15 cellular contexts compared by ENCODE assay signal in the genomic region with DNA sequence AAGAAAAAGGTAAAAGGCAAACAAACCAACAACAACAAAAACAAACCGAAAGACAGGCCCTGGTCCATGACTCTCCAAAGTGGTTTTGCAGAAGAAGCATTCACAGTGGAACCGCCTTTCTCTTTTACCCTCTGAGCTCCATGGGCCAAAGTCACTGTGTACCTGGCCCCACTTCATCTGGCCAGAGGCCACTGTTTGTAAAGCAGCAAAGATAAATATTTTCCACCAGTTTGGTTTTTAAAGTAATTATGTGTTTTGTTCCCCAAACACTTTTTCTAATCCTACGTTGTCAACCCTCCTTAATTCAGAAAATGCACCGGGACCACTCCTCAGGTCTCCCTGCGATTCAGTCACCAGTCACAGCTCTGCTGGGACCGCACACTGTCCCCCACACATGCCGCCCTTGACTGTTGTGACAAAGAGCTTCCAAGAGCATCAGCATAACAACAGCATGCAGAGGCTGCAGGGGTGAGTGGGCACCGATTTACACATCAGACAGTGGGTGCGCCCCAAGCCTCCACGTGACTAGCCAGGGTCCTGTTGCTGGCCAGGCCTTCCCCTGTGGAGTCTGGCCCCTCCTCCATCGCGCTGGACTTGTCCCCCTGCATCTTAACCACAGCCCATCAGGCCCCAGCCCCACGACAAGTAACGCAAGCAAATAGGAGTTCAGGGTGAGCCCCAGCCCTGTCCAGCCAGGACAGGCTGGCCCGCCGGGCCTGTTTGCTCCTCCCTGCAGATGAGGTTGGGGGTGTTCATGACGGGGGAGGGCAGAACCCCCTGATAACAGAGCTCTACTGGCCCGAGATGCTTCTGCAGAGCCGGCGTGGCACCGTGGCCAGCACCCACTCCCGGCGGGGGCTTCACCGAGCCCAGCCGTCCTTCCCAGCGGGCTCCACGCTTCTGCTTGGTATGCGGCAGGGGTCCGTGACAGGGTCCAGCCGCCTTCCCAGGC.
DNase-seq lines count a peak whose midpoint lies in the region; ATAC-seq and TF ChIP-seq lines count a peak whose summit lies in the region.
"Had no signal": no experiment of that assay in that cellular context is flagged by ENCODE, and none has a peak within 500 bp of the region (broad histone marks: within the 10 kb centered on the region; RNA-seq: fewer than 3 reads in every experiment).

No MANE protein-coding gene starts in this region.

- intact Hi-C loops in lower lobe of right lung (cut with DNase I) (no loop called here), upper lobe of right lung (cut with DNase I) (no loop called here)

- H3K4me1 Mint-ChIP-seq in glutamatergic neuron (ENCODE audit: low read depth, unreplicated experiment) = peaks cover 4% of the 10 kb centered on the region
- H3K4me1 Mint-ChIP-seq in stimulated activated effector memory CD8-positive, alpha-beta T cell treated with anti-CD3 and anti-CD28 coated beads, Interleukin-12 subunit alpha, Interleukin-12 subunit beta, amount 100 ng/mL, for 72 hours = no peaks in the 10 kb centered on the region

- peaks cover 3% of the 10 kb centered on the region for H3K4me1 ChIP-seq in lower lobe of right lung
- H3K4me1 ChIP-seq in upper lobe of right lung = no peaks in the 10 kb centered on the region

- ATAC-seq in lower lobe of right lung (no peak), upper lobe of right lung (no peak), HG03457 (IDR thresholded peaks at IDR 0.05; ENCODE audit: unreplicated experiment) (no peak)
- ATAC-seq in stimulated activated effector memory CD8-positive, alpha-beta T cell treated with anti-CD3 and anti-CD28 coated beads, Interleukin-12 subunit alpha, Interleukin-12 subunit beta, amount 100 ng/mL, for 72 hours = no peak
- ATAC-seq: A549; activated T-cell treated with anti-CD3 and anti-CD28 coated beads, Interleukin-2, amount 50 U/mL, for 4 hours had no signal

- peak overlapping the region; percentile 48 for H3K27ac Mint-ChIP-seq in glutamatergic neuron (ENCODE audit: unreplicated experiment)
- H3K27ac Mint-ChIP-seq in stimulated activated effector memory CD8-positive, alpha-beta T cell treated with anti-CD3 and anti-CD28 coated beads, Interleukin-12 subunit alpha, Interleukin-12 subunit beta, amount 100 ng/mL, for 72 hours = no peak overlapping the region
- H3K27ac Mint-ChIP-seq: stimulated activated naive CD8-positive, alpha-beta T cell treated with anti-CD3 and anti-CD28 coated beads, Interleukin-15, Interleukin-2, amounts not matched to agents 100 ng/mL and 50 ng/mL, for 24 hours had no signal

- H3K27me3 ChIP-seq in lower lobe of right lung (ENCODE audit: low read depth) = peaks cover 11% of the 10 kb centered on the region
- no peaks in the 10 kb centered on the region for H3K27me3 ChIP-seq in upper lobe of right lung
- H3K27me3 ChIP-seq: hepatocyte had no signal

- peaks cover 9% of the 10 kb centered on the region for H3K9me3 Mint-ChIP-seq in glutamatergic neuron (ENCODE audit: unreplicated experiment)
- H3K9me3 Mint-ChIP-seq in stimulated activated effector memory CD8-positive, alpha-beta T cell treated with anti-CD3 and anti-CD28 coated beads, Interleukin-12 subunit alpha, Interleukin-12 subunit beta, amount 100 ng/mL, for 72 hours = no peaks in the 10 kb centered on the region
- H3K9me3 Mint-ChIP-seq: stimulated activated naive CD8-positive, alpha-beta T cell treated with anti-CD3 and anti-CD28 coated beads, Interleukin-15, Interleukin-2, amounts not matched to agents 100 ng/mL and 50 ng/mL, for 24 hours had no signal

- H3K4me3 Mint-ChIP-seq in glutamatergic neuron (ENCODE audit: unreplicated experiment) = no peak overlapping the region
- no peak overlapping the region for H3K4me3 Mint-ChIP-seq in stimulated activated effector memory CD8-positive, alpha-beta T cell treated with anti-CD3 and anti-CD28 coated beads, Interleukin-12 subunit alpha, Interleukin-12 subunit beta, amount 100 ng/mL, for 72 hours
- H3K4me3 Mint-ChIP-seq: activated T-cell treated with anti-CD3 and anti-CD28 coated beads, Interleukin-2, amount 50 U/mL, for 4 hours; stimulated activated naive CD8-positive, alpha-beta T cell treated with anti-CD3 and anti-CD28 coated beads, Interleukin-15, Interleukin-2, amounts not matched to agents 100 ng/mL and 50 ng/mL, for 24 hours had no signal

- TF ChIP-seq CTCF in glutamatergic neuron (IDR thresholded peaks at IDR 0.05; ENCODE audit: partially characterized antibody, unreplicated experiment) = no peak
- no peak for TF ChIP-seq CTCF in lower lobe of right lung (IDR thresholded peaks at IDR 0.05)
- TF ChIP-seq CTCF in upper lobe of right lung (IDR thresholded peaks at IDR 0.05) = no peak

- peaks cover 5% of the 10 kb centered on the region for H3K27me3 Mint-ChIP-seq in glutamatergic neuron (ENCODE audit: unreplicated experiment)

- peak; percentile 46 for DNase-seq in activated effector memory CD4-positive, alpha-beta T cell treated with anti-CD3 and anti-CD28 coated beads, Interleukin-2, amount 50 U/mL, for 16 hours
- DNase-seq in activated effector memory CD4-positive, alpha-beta T cell treated with Interleukin-2 at 50 U/mL for 16 hours = no peak
- peak; percentile 24 for DNase-seq in glutamatergic neuron
- peak; percentile 30 for DNase-seq in lower lobe of right lung
- DNase-seq in upper lobe of right lung = peak; percentile 43
- no peak for DNase-seq in 8988T
- DNase-seq in stimulated activated effector memory CD8-positive, alpha-beta T cell treated with anti-CD3 and anti-CD28 coated beads, Interleukin-12 subunit alpha, Interleukin-12 subunit beta, amount 100 ng/mL, for 72 hours (ENCODE audit: low spot score in 2 of 2) = no peak
- DNase-seq: activated T-cell treated with anti-CD3 and anti-CD28 coated beads, Interleukin-2, amount 50 U/mL, for 4 hours; esophagus squamous epithelium; GOT3; NCI-H1092 had no signal

- H3K36me3 ChIP-seq in lower lobe of right lung (no peaks in the 10 kb centered on the region), upper lobe of right lung (no peaks in the 10 kb centered on the region)
- H3K36me3 ChIP-seq: esophagus squamous epithelium had no signal

- peaks cover 21% of the 10 kb centered on the region for H3K36me3 Mint-ChIP-seq in glutamatergic neuron (ENCODE audit: unreplicated experiment)
- H3K36me3 Mint-ChIP-seq in stimulated activated effector memory CD8-positive, alpha-beta T cell treated with anti-CD3 and anti-CD28 coated beads, Interleukin-12 subunit alpha, Interleukin-12 subunit beta, amount 100 ng/mL, for 72 hours = no peaks in the 10 kb centered on the region

- H3K4me3 ChIP-seq in lower lobe of right lung = no peak overlapping the region
- no peak overlapping the region for H3K4me3 ChIP-seq in upper lobe of right lung
- H3K4me3 ChIP-seq: A549, esophagus squamous epithelium, hepatocyte had no signal

- H3K27ac ChIP-seq in lower lobe of right lung = no peak overlapping the region
- no peak overlapping the region for H3K27ac ChIP-seq in upper lobe of right lung
- H3K27ac ChIP-seq: hepatocyte had no signal

- no peaks in the 10 kb centered on the region for H3K9me3 ChIP-seq in lower lobe of right lung
- no peaks in the 10 kb centered on the region for H3K9me3 ChIP-seq in upper lobe of right lung
- H3K9me3 ChIP-seq: esophagus squamous epithelium had no signal

Comparison
In these comparisons a context has a peak if more than half of its experiments do, and no peak if none do; other contexts are left out.
1. DNase-seq: peak in activated effector memory CD4-positive, alpha-beta T cell treated with anti-CD3 and anti-CD28 coated beads, Interleukin-2, amount 50 U/mL, for 16 hours (single experiment), glutamatergic neuron (single experiment), lower lobe of right lung (single experiment) and upper lobe of right lung (single experiment); none in activated effector memory CD4-positive, alpha-beta T cell treated with Interleukin-2 at 50 U/mL for 16 hours (single experiment), 8988T (single experiment) and stimulated activated effector memory CD8-positive, alpha-beta T cell treated with anti-CD3 and anti-CD28 coated beads, Interleukin-12 subunit alpha, Interleukin-12 subunit beta, amount 100 ng/mL, for 72 hours (0 of 2).